In genomic region chr22:38569972-38570840, GRCh38 we compare ENCODE assay signal across 8 cellular contexts. TPM values are rescaled to one million over a fixed set of nuclear protein-coding genes. Genes with fewer than 3 reads are reported as not detected.
DNase-seq lines count a peak whose midpoint lies in the region; FAIRE-seq and TF ChIP-seq lines count a peak whose summit lies in the region.

DMC1 (minus strand) TSS chr22:38570183; CDS start chr22:38568256, 1,927 bp downstream.

- DNase-seq in Caki2 (ENCODE audit: low read depth) (peak; percentile 74), H7 (peak; percentile 100), NCI-H187 (lab: John Stamatoyannopoulos, UW) (peak; percentile 61 to 78), T1000 (lab: John Stamatoyannopoulos, UW) (peak; percentile 68), astrocyte (ENCODE audit: low read depth) (peak; percentile 60), hepatic stellate cell (ENCODE audit: low spot score) (peak; percentile 61), putamen (ENCODE audit: low spot score) (peak; percentile 86), urothelium cell line (ENCODE audit: low spot score) (peak; percentile 99)

- no peaks in the 10 kb centered on the region for H4K20me1 ChIP-seq in astrocyte (ENCODE audit: insufficient read depth, low read length)

- no peak within 1 kb of the TSS for H3K27ac Mint-ChIP-seq in astrocyte (ENCODE audit: unreplicated experiment)

- H3K4me1 Mint-ChIP-seq in astrocyte (ENCODE audit: low read depth, unreplicated experiment): peaks cover 2% of the 10 kb centered on the region

- no peaks in the 10 kb centered on the region for H3K9me3 Mint-ChIP-seq in astrocyte (ENCODE audit: unreplicated experiment)

- H2AFZ ChIP-seq in astrocyte (ENCODE audit: low read depth, low read length): peak within 1 kb of the TSS; percentile 98

- peaks cover 10% of the 10 kb centered on the region for H3K4me1 ChIP-seq in astrocyte (ENCODE audit: insufficient read depth, low read length)

- H3K9me3 ChIP-seq in astrocyte (ENCODE audit: insufficient read depth, low read depth, low read length): no peaks in the 10 kb centered on the region

- no peaks in the 10 kb centered on the region for H3K79me2 ChIP-seq in astrocyte (ENCODE audit: insufficient read depth, low read length)

- H3K4me2 ChIP-seq in astrocyte (ENCODE audit: low read length): peak within 1 kb of the TSS; percentile 94

- TF ChIP-seq CTCF in astrocyte (IDR thresholded peaks at IDR 0.05; ENCODE audit: insufficient read depth, low read depth, low read length): no peak

- peak within 1 kb of the TSS; percentile 29 for H3K27ac ChIP-seq in astrocyte (ENCODE audit: low read depth, low read length)

- no peaks in the 10 kb centered on the region; the same call in 1 of the 2 replicates for H3K36me3 ChIP-seq in H7 (replicated peaks; ENCODE audit: control insufficient read depth, insufficient read depth, low read length)
- H3K36me3 ChIP-seq in astrocyte (ENCODE audit: insufficient read depth, low read length): no peaks in the 10 kb centered on the region

- H3K27me3 Mint-ChIP-seq in astrocyte (ENCODE audit: low read depth, unreplicated experiment): no peaks in the 10 kb centered on the region

- in situ Hi-C loops in Caki2 (cut with HindIII; ENCODE audit: low pct_unique_long_range_greater_than_20kb, low sequenced_read_pairs): no loop called here

- H3K4me3 Mint-ChIP-seq in astrocyte (ENCODE audit: unreplicated experiment): peak within 1 kb of the TSS; percentile 84

- peak within 1 kb of the TSS; percentile 83 for H3K9ac ChIP-seq in astrocyte (ENCODE audit: low read length)

- FAIRE-seq in astrocyte (lab: Jason Lieb, UNC) (no peak), urothelium cell line (lab: Jason Lieb, UNC) (peak; percentile 81)

- H3K36me3 Mint-ChIP-seq in astrocyte (ENCODE audit: low read depth, unreplicated experiment): no peaks in the 10 kb centered on the region

- no peaks in the 10 kb centered on the region for H3K27me3 ChIP-seq in H7 (ENCODE audit: control insufficient read depth, insufficient read depth, low read length)
- H3K27me3 ChIP-seq in astrocyte (ENCODE audit: insufficient read depth, low read length): no peaks in the 10 kb centered on the region

- H3K4me3 ChIP-seq in H7 (ENCODE audit: insufficient read depth, low read depth, low read length): peak within 1 kb of the TSS; percentile 79
- H3K4me3 ChIP-seq in astrocyte (ENCODE audit: insufficient read depth, low read depth, low read length): peak within 1 kb of the TSS; percentile 71

RNA-seq across cellular contexts. Expression of gene DMC1, which starts in this region (rescaled TPM):
- 2.5 and 19.8 TPM in 2 replicates for total RNA-seq in Caki2 (2014; rRNA removed; shearing (Covaris generic); ENCODE audit: low replicate concordance)
- 9.8 and 20.4 TPM in 2 replicates for total RNA-seq in H7 (2014; rRNA removed; shearing (Covaris generic))
- 0.11 TPM in 1 of 2 replicates, not detected in the other for total RNA-seq in astrocyte

Comparison
In these comparisons a context has a peak if more than half of its experiments do, and no peak if none do; other contexts are left out.
1. Peak in every context shown above with its lines: DNase-seq, H3K4me3 ChIP-seq and H3K27ac ChIP-seq.
2. Peak in DNase-seq, H3K4me3 ChIP-seq, H3K27ac ChIP-seq, H3K9ac ChIP-seq and H3K4me2 ChIP-seq in astrocyte; RNA of the gene not detected or under 1 TPM.